ENCODE assay signal across 18 cellular contexts in the genomic region with DNA sequence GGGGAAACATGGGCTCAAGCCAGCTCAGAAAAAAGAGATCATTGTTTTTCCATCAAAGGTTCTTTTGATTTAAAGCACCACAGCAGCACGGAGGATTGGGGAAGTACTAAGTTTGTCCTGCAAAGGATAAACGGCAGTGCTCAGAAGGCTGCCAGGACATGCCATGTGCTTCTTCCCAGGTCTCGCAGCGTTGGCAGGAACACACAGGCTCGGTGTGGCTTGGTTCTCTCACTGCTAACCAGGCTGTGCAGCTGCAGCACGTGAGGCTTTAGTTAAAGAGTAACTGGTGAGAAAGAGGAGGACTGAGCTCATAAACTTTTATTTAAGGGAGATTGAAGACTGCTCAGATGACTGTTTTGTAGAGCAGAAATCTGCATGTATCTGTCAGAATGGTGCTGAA.
DNase-seq lines count a peak whose midpoint lies in the region; ATAC-seq and TF ChIP-seq lines count a peak whose summit lies in the region.
"Had no signal": no experiment of that assay in that cellular context is flagged by ENCODE, and none has a peak within 500 bp of the region (broad histone marks: within the 10 kb centered on the region; RNA-seq: fewer than 3 reads in every experiment).

No MANE protein-coding gene starts in this region.

- ATAC-seq in HG03175 (IDR thresholded peaks at IDR 0.05; ENCODE audit: unreplicated experiment): no peak
- ATAC-seq: activated CD4-positive, CD25-positive, alpha-beta regulatory T cell treated with anti-CD3 and anti-CD28 coated beads, Interleukin-2, amount 50 U/mL, for 24 hours; naive thymus-derived CD8-positive, alpha-beta T cell had no signal

- intact Hi-C loops in colonic mucosa (cut with DNase I): no loop called here

- no peaks in the 10 kb centered on the region for H3F3A ChIP-seq in GM23248 (ENCODE audit: insufficient read depth)

- H3K27me3 ChIP-seq in GM23248 (replicated peaks; ENCODE audit: insufficient read depth) (no peaks in the 10 kb centered on the region; the same call in 1 of the 2 replicates), colonic mucosa (no peaks in the 10 kb centered on the region)
- H3K27me3 ChIP-seq: thyroid gland had no signal

- in situ Hi-C loops in ACHN (cut with HindIII; ENCODE audit: low pct_ligation_motif_present, low pct_unique_long_range_greater_than_20kb, low sequenced_read_pairs) (no loop called here), GM23248 (cut with MboI) (no loop called here)

- DNase-seq in ACHN (peak; percentile 9), GM23248 (peak; percentile 16), colonic mucosa (peak; percentile 72), midbrain (lab: John Stamatoyannopoulos, UW) (peak; percentile 33), cerebellum (ENCODE audit: low spot score) (no peak), RPMI8226 (no peak)
- no peak for DNase-seq in activated T-cell treated with anti-CD3 and anti-CD28 coated beads, Interleukin-2, amount 50 U/mL, for 48 hours
- DNase-seq: activated naive CD4-positive, alpha-beta T cell; esophagus squamous epithelium; left ventricle myocardium inferior; naive thymus-derived CD8-positive, alpha-beta T cell; NCI-H187; NCI-H524 treated with DMSO at 0.1 percent for 48 hours; retina; T-helper 1 cell; thyroid gland had no signal

- H3K9me3 ChIP-seq in GM23248 (ENCODE audit: low read depth) (no peaks in the 10 kb centered on the region), colonic mucosa (no peaks in the 10 kb centered on the region)
- H3K9me3 ChIP-seq: esophagus squamous epithelium, left ventricle myocardium inferior, thyroid gland had no signal

- no peak overlapping the region for H3K9ac ChIP-seq in GM23248
- no peak overlapping the region for H3K9ac ChIP-seq in colonic mucosa (ENCODE audit: low read depth in 2 of 2, low read length in 2 of 2)

- H3K9me2 ChIP-seq in GM23248 (ENCODE audit: insufficient read depth): no peaks in the 10 kb centered on the region

- H3K36me3 ChIP-seq in GM23248 (ENCODE audit: low read depth): no peaks in the 10 kb centered on the region
- no peaks in the 10 kb centered on the region for H3K36me3 ChIP-seq in colonic mucosa
- H3K36me3 ChIP-seq: esophagus squamous epithelium, left ventricle myocardium inferior, thyroid gland had no signal

- H3K27ac ChIP-seq in GM23248 (no peak overlapping the region), colonic mucosa (no peak overlapping the region)
- H3K27ac ChIP-seq: esophagus squamous epithelium, left ventricle myocardium inferior, thyroid gland had no signal

- no peak overlapping the region for H3K4me3 ChIP-seq in GM23248
- no peak overlapping the region for H3K4me3 ChIP-seq in colonic mucosa
- H3K4me3 ChIP-seq: esophagus squamous epithelium, left ventricle myocardium inferior, thyroid gland had no signal

- H4K20me1 ChIP-seq in GM23248 (ENCODE audit: insufficient read depth): no peaks in the 10 kb centered on the region

- TF ChIP-seq CTCF in colonic mucosa (IDR thresholded peaks at IDR 0.05): no peak

- 12 to 15% methylated on average over 6 of the region's 6 CpGs for WGBS in GM23248 (ENCODE audit: low coverage in 1 of 2, low lambda C conversion rate in 2 of 2, missing lambda C conversion rate in 2 of 2), 2 experiments

- H3K4me1 ChIP-seq in GM23248 (ENCODE audit: insufficient read depth) (no peaks in the 10 kb centered on the region), colonic mucosa (no peaks in the 10 kb centered on the region)
- H3K4me1 ChIP-seq: esophagus squamous epithelium, left ventricle myocardium inferior, thyroid gland had no signal

- no peak overlapping the region for H2AFZ ChIP-seq in GM23248

- no peaks in the 10 kb centered on the region for H3K79me2 ChIP-seq in GM23248 (ENCODE audit: insufficient read depth)

- no peak overlapping the region for H3K4me2 ChIP-seq in GM23248 (ENCODE audit: unreplicated experiment)

Comparison
In these comparisons a context has a peak if more than half of its experiments do, and no peak if none do; other contexts are left out.
1. DNase-seq: peak in ACHN (single experiment), GM23248 (single experiment), colonic mucosa (single experiment) and midbrain (single experiment); none in activated T-cell treated with anti-CD3 and anti-CD28 coated beads, Interleukin-2, amount 50 U/mL, for 48 hours (0 of 2), cerebellum (single experiment) and RPMI8226 (single experiment).